ENCODE assay signal across 19 cellular contexts in the genomic region with DNA sequence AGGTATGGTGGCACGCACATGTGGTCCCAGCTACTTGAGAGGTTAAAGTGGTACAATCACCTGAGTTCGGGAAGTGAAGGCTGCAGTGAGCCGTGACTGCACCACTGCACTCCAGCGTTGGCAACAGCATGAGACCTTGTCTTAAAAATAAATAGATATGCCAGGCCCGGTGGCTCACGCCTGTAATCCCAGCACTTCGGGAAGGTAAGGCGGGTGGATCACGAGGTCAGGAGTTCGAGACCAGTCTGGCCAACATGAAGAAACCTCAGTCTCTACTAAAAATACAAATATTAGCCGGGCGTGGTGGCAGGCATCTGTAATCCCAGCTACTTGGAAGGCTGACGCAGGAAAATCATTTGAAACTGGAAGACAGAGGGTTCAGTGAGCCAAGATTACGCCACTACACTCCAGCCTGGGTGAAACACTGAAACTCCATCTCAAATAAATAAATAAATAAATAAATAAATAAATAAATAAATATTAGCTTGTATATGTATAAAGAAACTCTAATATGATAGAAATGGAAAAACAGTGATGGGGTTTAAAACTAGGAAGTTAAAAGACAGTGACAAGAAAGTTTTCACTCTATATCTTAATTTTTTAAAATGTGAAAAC. TPM values are rescaled to one million over a fixed set of nuclear protein-coding genes. Genes with fewer than 3 reads are reported as not detected.
A peak's percentile ranks its signal among the peaks of the same experiment; 100 is the strongest.
DNase-seq lines count a peak whose midpoint lies in the region; ATAC-seq and TF ChIP-seq lines count a peak whose summit lies in the region.
"Had no signal": no experiment of that assay in that cellular context is flagged by ENCODE, and none has a peak within 500 bp of the region (broad histone marks: within the 10 kb centered on the region; RNA-seq: fewer than 3 reads in every experiment).

No MANE protein-coding gene starts in this region.

- peak overlapping the region; percentile 7 for H3K4me2 ChIP-seq in osteoblast (ENCODE audit: insufficient read depth, low read length)
- H3K4me2 ChIP-seq: hepatocyte had no signal

- TF ChIP-seq CTCF in right atrium auricular region (IDR thresholded peaks at IDR 0.05) (no peak), heart right ventricle (IDR thresholded peaks at IDR 0.05) (no peak), ascending aorta (IDR thresholded peaks at IDR 0.05) (no peak), osteoblast (IDR thresholded peaks at IDR 0.05; ENCODE audit: extremely low read depth, low read depth, low read length) (no peak)

- H3K27me3 ChIP-seq in right atrium auricular region: no peaks in the 10 kb centered on the region
- no peaks in the 10 kb centered on the region for H3K27me3 ChIP-seq in heart right ventricle
- H3K27me3 ChIP-seq in ascending aorta: no peaks in the 10 kb centered on the region
- no peaks in the 10 kb centered on the region for H3K27me3 ChIP-seq in osteoblast (ENCODE audit: insufficient read depth, low read length)
- no peaks in the 10 kb centered on the region for H3K27me3 ChIP-seq in aorta (ENCODE audit: control insufficient read depth in 1 of 2, insufficient read depth in 2 of 2, low read length in 1 of 2)
- H3K27me3 ChIP-seq: hepatocyte had no signal

- H3K4me3 ChIP-seq in right atrium auricular region: no peak overlapping the region
- H3K4me3 ChIP-seq in heart right ventricle: no peak overlapping the region
- H3K4me3 ChIP-seq in ascending aorta: no peak overlapping the region
- H3K4me3 ChIP-seq in osteoblast (ENCODE audit: insufficient read depth, low read length): no peak overlapping the region
- no peak overlapping the region for H3K4me3 ChIP-seq in aorta (ENCODE audit: low read length in 2 of 2)
- H3K4me3 ChIP-seq: hepatocyte had no signal

- H3K79me2 ChIP-seq in osteoblast (ENCODE audit: insufficient read depth, low read length): peaks cover 93% of the 10 kb centered on the region

- 85 to 86% methylated on average over 14 of the region's 14 CpGs for WGBS in heart right ventricle, 2 donors
- 51 to 55% methylated on average over 14 of the region's 14 CpGs for WGBS in aorta, 2 donors

- intact Hi-C loops in heart right ventricle (cut with DNase I) (no loop called here), ascending aorta (cut with DNase I) (no loop called here), aorta (cut with DNase I) (no loop called here)

- peaks cover 4% of the 10 kb centered on the region for H3K36me3 ChIP-seq in right atrium auricular region
- H3K36me3 ChIP-seq in heart right ventricle: peaks cover 0 to 42% (median 5%) of the 10 kb centered on the region in 9 donors
- H3K36me3 ChIP-seq in ascending aorta: peaks cover 11% of the 10 kb centered on the region in 2 donors
- no peaks in the 10 kb centered on the region for H3K36me3 ChIP-seq in osteoblast (ENCODE audit: insufficient read depth, low read length)
- H3K36me3 ChIP-seq in aorta (ENCODE audit: control insufficient read depth in 1 of 2, insufficient read depth in 2 of 2, low read length in 1 of 2): peaks cover 0 to 1% of the 10 kb centered on the region in 2 donors

- no peaks in the 10 kb centered on the region for H3K9me3 ChIP-seq in right atrium auricular region
- no peaks in the 10 kb centered on the region for H3K9me3 ChIP-seq in heart right ventricle
- no peaks in the 10 kb centered on the region for H3K9me3 ChIP-seq in ascending aorta
- no peaks in the 10 kb centered on the region for H3K9me3 ChIP-seq in osteoblast (ENCODE audit: low read depth, low read length)
- no peaks in the 10 kb centered on the region for H3K9me3 ChIP-seq in aorta (ENCODE audit: control insufficient read depth, low read length)

- DNase-seq in right atrium auricular region (ENCODE audit: low spot score) (peak; percentile 59), heart right ventricle (no peak), ascending aorta (ENCODE audit: low spot score in 2 of 2) (peak in 1 of 2 donors; percentile 63), osteoblast (ENCODE audit: insufficient read length, low spot score, missing footprints) (no peak), aorta (no peak), amniotic stem cell (lab: John Stamatoyannopoulos, UW) (no peak), HuH-7.5 (ENCODE audit: low spot score) (no peak), GF-D8 (lab: John Stamatoyannopoulos, UW) (no peak)
- DNase-seq: activated CD4-positive, alpha-beta T cell treated with anti-CD3 and anti-CD28 coated beads, Interleukin-2, amount 50 U/mL, for 1 hour; activated CD8-positive, alpha-beta memory T cell treated with anti-CD3 and anti-CD28 coated beads, Interleukin-2, amount 50 U/mL, for 48 hours; activated naive CD4-positive, alpha-beta T cell treated with Interleukin-2 at 50 U/mL for 16 hours; DMS 273 treated with DMSO at 0.1 percent for 48 hours; GDM1; NCI-H1436; NCI-H2171 treated with DMSO at 0.1 percent for 48 hours; SHP77; stimulated activated CD4-positive, alpha-beta T cell treated with anti-CD3 and anti-CD28 coated beads, Interleukin-12 subunit alpha, Interleukin-12 subunit beta, amount 100 ng/mL, for 4 hours had no signal

- H4K20me1 ChIP-seq in osteoblast (ENCODE audit: insufficient read depth, low read length): peaks cover 52% of the 10 kb centered on the region

- H2AFZ ChIP-seq in osteoblast (ENCODE audit: low read length): no peak overlapping the region
- H2AFZ ChIP-seq: hepatocyte had no signal

- peak overlapping the region in 1 of 2 donors; percentile 20 for H3K27ac ChIP-seq in right atrium auricular region
- peak overlapping the region in 1 of 10 donors; percentile 21 for H3K27ac ChIP-seq in heart right ventricle
- peak overlapping the region; percentile 73 to 82 for H3K27ac ChIP-seq in ascending aorta
- peak overlapping the region; percentile 44 for H3K27ac ChIP-seq in osteoblast (ENCODE audit: low read depth, low read length)
- peak overlapping the region in 1 of 2 donors; percentile 25 for H3K27ac ChIP-seq in aorta (ENCODE audit: low read depth in 1 of 2, low read length in 2 of 2)
- H3K27ac ChIP-seq: hepatocyte, HL-60 had no signal

- ATAC-seq in heart right ventricle (no peak), aorta (ENCODE audit: low FRiP score) (peak; percentile 57)

- H3K4me1 ChIP-seq in right atrium auricular region: peaks cover 0 to 15% of the 10 kb centered on the region in 2 donors
- peaks cover 0 to 26% (median 12%) of the 10 kb centered on the region in 9 donors for H3K4me1 ChIP-seq in heart right ventricle
- peaks cover 3 to 19% of the 10 kb centered on the region in 2 donors for H3K4me1 ChIP-seq in ascending aorta
- H3K4me1 ChIP-seq in osteoblast (ENCODE audit: insufficient read depth, low read length): peaks cover 15% of the 10 kb centered on the region
- H3K4me1 ChIP-seq in aorta (ENCODE audit: control insufficient read depth in 1 of 2, insufficient read depth in 2 of 2, low read length in 2 of 2): peaks cover 0 to 2% of the 10 kb centered on the region in 2 donors

RNA-seq across cellular contexts. Expression of a gene that starts 18.8 kb away (rescaled TPM):
- total RNA-seq in right atrium auricular region (10 to 100 TPM; 18.7 to 32.7 TPM), heart right ventricle (10 to 100 TPM; 32.9 to 52.6 (median 42.7) TPM), ascending aorta (9.5 TPM), osteoblast (9.7 and 11.6 TPM in 2 replicates), aorta (10 to 100 TPM; 52.3 to 67.8 TPM)
- polyA plus RNA-seq in heart right ventricle (1 to 10 TPM; 3.9 to 7.0 TPM), aorta (1 to 10 TPM; 6.4 to 7.8 TPM)

RNA-seq across cellular contexts. Expression of a gene that starts 42.6 kb away (rescaled TPM):
- total RNA-seq in right atrium auricular region (10 to 100 TPM; 22.0 to 26.6 TPM), heart right ventricle (10 to 100 TPM; 29.4 to 60.4 (median 39.0) TPM), ascending aorta (80.0 TPM), osteoblast (26.8 and 27.5 TPM in 2 replicates), aorta (10 to 100 TPM; 45.7 to 94.7 TPM)
- polyA plus RNA-seq in heart right ventricle (10 to 100 TPM; 23.7 to 68.2 TPM), aorta (10 to 100 TPM in 1 of 2 donors, 1 to 10 TPM in 1; 6.6 to 34.6 TPM)

RNA-seq across cellular contexts. Expression of a gene that starts 54.5 kb away (rescaled TPM):
- total RNA-seq in right atrium auricular region (10 to 100 TPM; 10.5 to 14.3 TPM), heart right ventricle (10 to 100 TPM; 14.6 to 25.6 (median 18.0) TPM), ascending aorta (10.1 TPM), osteoblast (4.7 and 6.8 TPM in 2 replicates), aorta (10 to 100 TPM; 31.2 to 49.7 TPM)
- polyA plus RNA-seq in heart right ventricle (10 to 100 TPM; 19.2 to 50.5 TPM), aorta (10 to 100 TPM; 14.4 to 71.0 TPM)

RNA-seq across cellular contexts. Expression of a gene that starts 59.4 kb away (rescaled TPM):
- 10 to 100 TPM; 56.7 to 95.4 TPM for total RNA-seq in right atrium auricular region
- 10 to 100 TPM; 27.6 to 63.0 (median 34.3) TPM for total RNA-seq in heart right ventricle
- polyA plus RNA-seq in heart right ventricle: 100 to 1,000 TPM in 1 of 2 donors, 10 to 100 TPM in 1; 24.6 to 102 TPM
- total RNA-seq in ascending aorta: 86.3 TPM
- total RNA-seq in osteoblast: 96.3 and 99.0 TPM in 2 replicates
- 10 to 100 TPM; 88.9 to 91.1 TPM for total RNA-seq in aorta
- 10 to 100 TPM; 54.5 to 96.7 TPM for polyA plus RNA-seq in aorta
